In the genomic region with DNA sequence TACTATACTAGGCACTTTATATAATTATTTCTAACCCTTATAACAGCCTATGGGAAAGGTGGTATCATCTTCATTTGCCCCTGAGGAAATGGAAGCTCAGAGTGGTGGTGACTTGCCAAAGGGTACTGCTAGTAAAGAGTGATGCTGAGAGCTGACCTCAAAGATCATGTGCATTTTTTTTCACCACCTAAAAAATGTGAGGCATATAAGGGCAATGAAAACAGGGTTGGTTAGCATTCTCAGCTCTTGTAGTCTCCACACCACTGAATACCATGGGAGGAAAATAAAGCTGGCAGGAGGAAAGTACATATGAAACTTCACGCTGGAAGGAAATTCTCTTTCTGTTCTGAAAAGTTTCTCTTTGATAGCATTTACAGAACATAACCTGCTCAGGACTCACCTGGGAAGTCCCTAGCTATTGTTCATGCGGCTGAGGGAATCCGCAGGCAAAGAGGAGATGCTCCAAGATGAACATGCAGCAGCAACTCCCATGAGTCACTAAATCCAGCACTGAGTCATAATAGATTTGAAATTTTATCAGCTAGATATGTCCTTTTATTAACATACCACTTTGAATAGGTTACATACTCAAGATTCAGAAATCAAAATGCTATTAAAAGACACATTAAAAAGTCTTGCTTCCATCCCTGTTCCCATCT, we compare ENCODE assay signal across 17 cellular contexts. TPM values are rescaled to one million over a fixed set of nuclear protein-coding genes. Genes with fewer than 3 reads are reported as not detected.
DNase-seq lines count a peak whose midpoint lies in the region; ATAC-seq, FAIRE-seq and TF ChIP-seq lines count a peak whose summit lies in the region.
"Had no signal": no experiment of that assay in that cellular context is flagged by ENCODE, and none has a peak within 500 bp of the region (broad histone marks: within the 10 kb centered on the region; RNA-seq: fewer than 3 reads in every experiment).

No MANE protein-coding gene starts in this region.

- H3K4me2 ChIP-seq in mammary epithelial cell (ENCODE audit: insufficient read depth, low read depth, low read length) (peak overlapping the region; percentile 71), keratinocyte (ENCODE audit: control insufficient read depth, extremely low read depth, insufficient read depth, low read depth, low read length) (peak overlapping the region; percentile 78)

- BruUV-seq in mammary epithelial cell (replicated peaks; lab: Mats Ljungman, UMichigan) = no TSS peak

- ATAC-seq in HG02852 (IDR thresholded peaks at IDR 0.05; ENCODE audit: unreplicated experiment) = no peak
- no peak for ATAC-seq in HG02938 (IDR thresholded peaks at IDR 0.05; ENCODE audit: unreplicated experiment)
- ATAC-seq: activated CD4-positive, CD25-positive, alpha-beta regulatory T cell treated with anti-CD3 and anti-CD28 coated beads, Interleukin-2, amount 50 U/mL, for 24 hours had no signal

- H3K27me3 ChIP-seq in mammary epithelial cell (ENCODE audit: insufficient read depth, low read length) (no peaks in the 10 kb centered on the region), keratinocyte (ENCODE audit: control insufficient read depth, extremely low read depth, insufficient read depth, low read length) (no peaks in the 10 kb centered on the region), tibial nerve (no peaks in the 10 kb centered on the region)
- H3K27me3 ChIP-seq: dorsolateral prefrontal cortex, testis had no signal

- H3K4me3 ChIP-seq in mammary epithelial cell (replicated peaks in 1 of 3; ENCODE audit: insufficient read depth in 1 of 3, low read depth in 2 of 3, low read length in 3 of 3) (no peak overlapping the region), keratinocyte (ENCODE audit: control insufficient read depth in 2 of 3, extremely low read depth in 1 of 3, insufficient read depth in 2 of 3, low read depth in 1 of 3, low read length in 3 of 3) (peak overlapping the region in 1 of 3 experiments; percentile 23), tibial nerve (no peak overlapping the region)
- H3K4me3 ChIP-seq: testis had no signal

- H3K9me1 ChIP-seq in keratinocyte (ENCODE audit: control insufficient read depth, extremely low read depth, insufficient read depth, low read length) = no peaks in the 10 kb centered on the region

- CTCF ChIA-PET in mammary epithelial cell (lab: Charles Lee; ENCODE audit: low non-redundant PET) = interaction anchor here (0.6 to 1.0 kb wide), 2 partner anchors 31 to 290 kb away, joined by 3 to 4 read pairs; no protein-coding TSS in a partner anchor

- H2AFZ ChIP-seq in mammary epithelial cell (ENCODE audit: low read depth, low read length) = peak overlapping the region; percentile 22
- peak overlapping the region; percentile 22 for H2AFZ ChIP-seq in keratinocyte (ENCODE audit: control insufficient read depth, low read length)

- peak overlapping the region; percentile 53 for H3K9ac ChIP-seq in mammary epithelial cell (ENCODE audit: insufficient read depth, low read length)
- H3K9ac ChIP-seq in keratinocyte (ENCODE audit: control insufficient read depth, extremely low read depth, insufficient read depth, low read length) = peak overlapping the region; percentile 46

- no peaks in the 10 kb centered on the region for H3K9me3 ChIP-seq in mammary epithelial cell (replicated peaks; ENCODE audit: insufficient read depth, low read length)
- no peaks in the 10 kb centered on the region for H3K9me3 ChIP-seq in keratinocyte (ENCODE audit: control insufficient read depth, low read depth, low read length)
- H3K9me3 ChIP-seq in tibial nerve = no peaks in the 10 kb centered on the region
- H3K9me3 ChIP-seq: testis had no signal

- H3K79me2 ChIP-seq in mammary epithelial cell (ENCODE audit: insufficient read depth, low read length) = no peaks in the 10 kb centered on the region
- no peaks in the 10 kb centered on the region for H3K79me2 ChIP-seq in keratinocyte (ENCODE audit: control insufficient read depth, insufficient read depth, low read length)

- DNase-seq in AG20443 (ENCODE audit: low spot score) (peak; percentile 20), NCI-H226 (peak; percentile 82), mammary epithelial cell (peak; percentile 95), keratinocyte (ENCODE audit: low read depth, low spot score) (peak; percentile 62), tibial nerve (ENCODE audit: low spot score in 2 of 2) (no peak)
- no peak for DNase-seq in stimulated activated CD4-positive, alpha-beta T cell treated with anti-CD3 and anti-CD28 coated beads, Interleukin-2, amount 100 ng/mL, for 48 hours
- DNase-seq: activated T-cell treated with anti-CD3 and anti-CD28 coated beads for 4 hours; DMS 273 treated with DMSO at 0.1 percent for 48 hours; dorsolateral prefrontal cortex; glutamatergic neuron; MV-4-11; stimulated activated CD4-positive, alpha-beta T cell treated with anti-CD3 and anti-CD28 coated beads, Interleukin-15, amount 100 ng/mL, for 24 hours; T-helper 1 cell; testis had no signal

- no peaks in the 10 kb centered on the region for H4K20me1 ChIP-seq in mammary epithelial cell (ENCODE audit: insufficient read depth, low read length)
- no peaks in the 10 kb centered on the region for H4K20me1 ChIP-seq in keratinocyte (ENCODE audit: control insufficient read depth, extremely low read depth, insufficient read depth, low read length)

- intact Hi-C loops in mammary epithelial cell (cut with micrococcal nuclease) = loop anchor here (1.0 kb wide), 1 partner anchor 17 kb away; no protein-coding TSS in a partner anchor

- WGBS in mammary epithelial cell (ENCODE audit: low coverage, missing lambda C conversion rate) = 7% methylated on average over 3 of the region's 3 CpGs
- WGBS in tibial nerve, 2 donors = 95 to 96% methylated on average over 3 of the region's 3 CpGs

- H3K27ac ChIP-seq in mammary epithelial cell (ENCODE audit: insufficient read depth, low read depth, low read length) (peak overlapping the region; percentile 73), keratinocyte (ENCODE audit: control insufficient read depth, insufficient read depth, low read length) (peak overlapping the region; percentile 74), tibial nerve (no peak overlapping the region)
- H3K27ac ChIP-seq: testis had no signal

- peak; percentile 99 for FAIRE-seq in keratinocyte (lab: Jason Lieb, UNC)

- TF ChIP-seq EP300 in tibial nerve (IDR thresholded peaks at IDR 0.05) = no peak

- H3K36me3 ChIP-seq in mammary epithelial cell (ENCODE audit: insufficient read depth, low read length) = no peaks in the 10 kb centered on the region
- no peaks in the 10 kb centered on the region for H3K36me3 ChIP-seq in keratinocyte (ENCODE audit: control insufficient read depth in 2 of 2, extremely low read depth in 1 of 2, insufficient read depth in 2 of 2, low read length in 2 of 2)
- H3K36me3 ChIP-seq in tibial nerve = peaks cover 0 to 35% (median 0%) of the 10 kb centered on the region in 3 donors

- in situ Hi-C loops in mammary epithelial cell (cut with MboI; ENCODE audit: low sequenced_read_pairs in 2 of 2) = no loop called here

- no peak for TF ChIP-seq CTCF in mammary epithelial cell (conservative IDR thresholded peaks at IDR 0.05 in 1 of 2, IDR thresholded peaks at IDR 0.05 in 1 of 2; ENCODE audit: extremely low read depth in 1 of 2, insufficient read depth in 1 of 2, low read depth in 1 of 2, low read length in 2 of 2)
- TF ChIP-seq CTCF in keratinocyte (optimal IDR thresholded peaks at IDR 0.05 in 1 of 3, IDR thresholded peaks at IDR 0.05 in 1 of 3, conservative IDR thresholded peaks at IDR 0.05 in 1 of 3; ENCODE audit: extremely low read depth in 1 of 3, insufficient read depth in 2 of 3, low read length in 3 of 3) = no peak
- no peak for TF ChIP-seq CTCF in tibial nerve (IDR thresholded peaks at IDR 0.05)

- dilution Hi-C loops in mammary epithelial cell (cut with HindIII; ENCODE audit: low sequenced_read_pairs) (no loop called here), keratinocyte (cut with MboI; ENCODE audit: extremely low pct_ligation_motif_present, low sequenced_read_pairs) (no loop called here)

- TF ChIP-seq POLR2A in tibial nerve (IDR thresholded peaks at IDR 0.05) = no peak

- peaks cover 13% of the 10 kb centered on the region for H3K4me1 ChIP-seq in mammary epithelial cell (ENCODE audit: insufficient read depth, low read length)
- H3K4me1 ChIP-seq in keratinocyte (ENCODE audit: control insufficient read depth, extremely low read depth, insufficient read depth, low read length) = peaks cover 14% of the 10 kb centered on the region
- H3K4me1 ChIP-seq in tibial nerve = no peaks in the 10 kb centered on the region
- H3K4me1 ChIP-seq: testis had no signal

RNA-seq across cellular contexts. Expression of gene FAIM, which starts 17.3 kb away (rescaled TPM):
- total RNA-seq in mammary epithelial cell (10 to 100 TPM in 1 of 2 donors, 1 to 10 TPM in 1; 9.7 to 18.2 TPM), tibial nerve (10 to 100 TPM in 3 of 4 donors, 1 to 10 TPM in 1; 6.3 to 15.3 (median 13.6) TPM)
- polyA plus RNA-seq in mammary epithelial cell (4.4 TPM), keratinocyte (3.1 to 6.7 TPM (median 3.2 TPM) in 3 replicates)
- polyA minus RNA-seq in mammary epithelial cell (3.3 TPM), keratinocyte (0.36 to 0.67 TPM (median 0.40 TPM) in 3 replicates)
- 9.0 TPM for polyA plus RNA-seq in keratinocyte (2011; ENCODE audit: low read depth)
- 3.5 and 5.8 TPM in 2 replicates for polyA plus RNA-seq in keratinocyte (2011; cell fraction: cytosol; rRNA removed)
- 3.1 and 4.4 TPM in 2 replicates for polyA plus RNA-seq in keratinocyte (2011; cell fraction: nucleus; rRNA removed)
- polyA plus RNA-seq in keratinocyte (2012; ENCODE audit: low replicate concordance) = 4.4 and 8.2 TPM in 2 replicates
- 3.8 TPM for polyA minus RNA-seq in keratinocyte (2011; cell fraction: cytosol; rRNA and poly(A)+ RNA removed)
- 0.32 and 1.6 TPM in 2 replicates for polyA minus RNA-seq in keratinocyte (2011; cell fraction: nucleus; rRNA and poly(A)+ RNA removed)

RNA-seq across cellular contexts. Expression of gene CEP70, which starts 31.8 kb away (rescaled TPM):
- total RNA-seq in mammary epithelial cell (10 to 100 TPM; 18.7 to 19.5 TPM), tibial nerve (10 to 100 TPM; 19.7 to 24.6 (median 21.5) TPM)
- polyA plus RNA-seq in mammary epithelial cell (5.3 TPM), keratinocyte (3.8 to 11.4 TPM (median 6.2 TPM) in 3 replicates)
- polyA minus RNA-seq in mammary epithelial cell (1.3 TPM), keratinocyte (0.46 to 9.0 TPM (median 1.1 TPM) in 3 replicates)
- polyA plus RNA-seq in keratinocyte (2011; ENCODE audit: low read depth) = 7.4 TPM
- polyA plus RNA-seq in keratinocyte (2011; cell fraction: cytosol; rRNA removed) = 3.5 and 5.8 TPM in 2 replicates
- polyA plus RNA-seq in keratinocyte (2011; cell fraction: nucleus; rRNA removed) = 3.0 and 4.6 TPM in 2 replicates
- polyA plus RNA-seq in keratinocyte (2012; ENCODE audit: low replicate concordance) = 4.0 and 7.6 TPM in 2 replicates
- 9.4 TPM for polyA minus RNA-seq in keratinocyte (2011; cell fraction: cytosol; rRNA and poly(A)+ RNA removed)
- 8.1 and 11.3 TPM in 2 replicates for polyA minus RNA-seq in keratinocyte (2011; cell fraction: nucleus; rRNA and poly(A)+ RNA removed)

Comparison
In these comparisons a context has a peak if more than half of its experiments do, and no peak if none do; other contexts are left out.
1. DNase-seq: peak in AG20443 (single experiment), NCI-H226 (single experiment), mammary epithelial cell (single experiment) and keratinocyte (single experiment); none in tibial nerve (0 of 2) and stimulated activated CD4-positive, alpha-beta T cell treated with anti-CD3 and anti-CD28 coated beads, Interleukin-2, amount 100 ng/mL, for 48 hours (0 of 2).
2. H3K27ac ChIP-seq: peak in mammary epithelial cell (single experiment) and keratinocyte (single experiment); none in tibial nerve (0 of 4).